23 cellular contexts compared by ENCODE assay signal in genomic region chr10:60794953-60795352, GRCh38.
"Had no signal": no experiment of that assay in that cellular context is flagged by ENCODE, and none has a peak within 500 bp of the region (broad histone marks: within the 10 kb centered on the region; RNA-seq: fewer than 3 reads in every experiment).

No MANE protein-coding gene starts in this region.

- H3K27me3 Mint-ChIP-seq: effector memory CD8-positive, alpha-beta T cell; memory B cell had no signal

- H3K4me1 Mint-ChIP-seq: neural progenitor cell had no signal

- H3K36me3 Mint-ChIP-seq: memory B cell, natural killer cell had no signal

- H3K4me3 ChIP-seq: gastrocnemius medialis, heart left ventricle, hepatocyte, lung, neural progenitor cell, prostate gland, sigmoid colon, stomach, thyroid gland, vagina had no signal

- H3K4me3 Mint-ChIP-seq: effector memory CD8-positive, alpha-beta T cell; memory B cell; natural killer cell; neural progenitor cell; stimulated activated effector memory CD8-positive, alpha-beta T cell treated with anti-CD3 and anti-CD28 coated beads, Interleukin-12 subunit alpha, Interleukin-12 subunit beta, amount 100 ng/mL, for 72 hours had no signal

- H3K4me2 ChIP-seq: hepatocyte, neural progenitor cell had no signal

- H3K9me3 ChIP-seq: gastrocnemius medialis, heart left ventricle, prostate gland, sigmoid colon, stomach, thyroid gland, vagina had no signal

- H3K27ac Mint-ChIP-seq: memory B cell; natural killer cell; neural progenitor cell; stimulated activated effector memory CD8-positive, alpha-beta T cell treated with anti-CD3 and anti-CD28 coated beads, Interleukin-12 subunit alpha, Interleukin-12 subunit beta, amount 100 ng/mL, for 72 hours had no signal

- H3K9me3 Mint-ChIP-seq: effector memory CD8-positive, alpha-beta T cell; memory B cell; natural killer cell; neural progenitor cell; stimulated activated effector memory CD8-positive, alpha-beta T cell treated with anti-CD3 and anti-CD28 coated beads, Interleukin-12 subunit alpha, Interleukin-12 subunit beta, amount 100 ng/mL, for 72 hours had no signal

- DNase-seq: cortex of kidney; effector memory CD8-positive, alpha-beta T cell; foreskin fibroblast; gastrocnemius medialis; heart left ventricle; kidney; natural killer cell; right cardiac atrium; sigmoid colon; stimulated activated CD4-positive, alpha-beta T cell treated with anti-CD3 and anti-CD28 coated beads, Interleukin-2, amount 100 ng/mL, for 24 hours; stimulated activated CD4-positive, alpha-beta T cell treated with anti-CD3 and anti-CD28 coated beads, Interleukin-4, amount 100 ng/mL, for 24 hours; stimulated activated naive CD4-positive, alpha-beta T cell treated with Interleukin-2 at 50 U/mL for 16 hours; stomach; thyroid gland; trophoblast cell had no signal

- ATAC-seq: effector memory CD8-positive, alpha-beta T cell; heart left ventricle; left lobe of liver; natural killer cell; right cardiac atrium; stimulated activated effector memory CD8-positive, alpha-beta T cell treated with anti-CD3 and anti-CD28 coated beads, Interleukin-12 subunit alpha, Interleukin-12 subunit beta, amount 100 ng/mL, for 72 hours had no signal

- H2AFZ ChIP-seq: hepatocyte, neural progenitor cell had no signal

- H3K36me3 ChIP-seq: gastrocnemius medialis, heart left ventricle, prostate gland, sigmoid colon, thyroid gland, vagina had no signal

- H3K27me3 ChIP-seq: gastrocnemius medialis, heart left ventricle, hepatocyte, neural progenitor cell, sigmoid colon, stomach, thyroid gland, vagina had no signal

- H3K4me1 ChIP-seq: heart left ventricle, neural progenitor cell, prostate gland, sigmoid colon, stomach, thyroid gland, vagina had no signal

- H3K9ac ChIP-seq: neural progenitor cell had no signal

- H3K27ac ChIP-seq: gastrocnemius medialis, heart left ventricle, hepatocyte, neural progenitor cell, prostate gland, sigmoid colon, stomach, thyroid gland, vagina had no signal
